In the genomic region with DNA sequence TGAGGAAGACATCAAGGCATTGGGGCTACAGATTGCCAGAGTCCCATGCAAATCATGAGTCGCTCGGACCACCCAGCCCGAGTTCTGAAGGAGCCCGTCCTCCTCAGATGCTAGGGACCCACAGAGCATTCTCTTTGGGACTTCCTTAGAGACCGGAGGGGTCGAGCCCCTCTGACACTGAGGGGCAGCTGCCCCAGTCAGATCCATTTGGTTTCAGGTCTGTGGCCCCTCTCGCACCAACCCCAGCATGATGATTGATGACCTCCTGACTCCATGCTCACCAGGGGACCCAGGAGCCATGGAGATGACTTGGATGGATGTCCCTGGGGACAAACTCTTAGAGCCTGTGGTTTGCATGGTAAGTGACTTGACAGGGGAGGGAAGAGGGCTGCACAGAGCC, we compare ENCODE assay signal across 26 cellular contexts. TPM values are rescaled to one million over a fixed set of nuclear protein-coding genes. Genes with fewer than 3 reads are reported as not detected.
DNase-seq lines count a peak whose midpoint lies in the region; ATAC-seq and TF ChIP-seq lines count a peak whose summit lies in the region.
"Had no signal": no experiment of that assay in that cellular context is flagged by ENCODE, and none has a peak within 500 bp of the region (broad histone marks: within the 10 kb centered on the region; RNA-seq: fewer than 3 reads in every experiment).

No MANE protein-coding gene starts in this region.

- peak overlapping the region; percentile 2 for H3K27ac ChIP-seq in psoas muscle
- H3K27ac ChIP-seq in vagina = no peak overlapping the region
- H3K27ac ChIP-seq: suprapubic skin had no signal

- ATAC-seq in activated CD8-positive, alpha-beta memory T cell treated with anti-CD3 and anti-CD28 coated beads, Interleukin-2, amount 10 ng/mL, durations not matched to agents 7 days and 5 days = no peak
- ATAC-seq in psoas muscle = no peak
- ATAC-seq: activated CD4-positive, CD25-positive, alpha-beta regulatory T cell treated with anti-CD3 and anti-CD28 coated beads, Interleukin-2, amount 50 U/mL, for 24 hours; HCT116; natural killer cell treated with Interleukin-12 subunit alpha and Interleukin-12 subunit beta and Interleukin-15 and Interleukin-18, amount 100 ng/mL, for 72 hours had no signal

- peaks cover 26% of the 10 kb centered on the region for H3K4me1 Mint-ChIP-seq in activated CD8-positive, alpha-beta memory T cell treated with anti-CD3 and anti-CD28 coated beads, Interleukin-2, amount 10 ng/mL, durations not matched to agents 7 days and 5 days

- H3K27ac Mint-ChIP-seq in activated CD8-positive, alpha-beta memory T cell treated with anti-CD3 and anti-CD28 coated beads, Interleukin-2, amount 10 ng/mL, durations not matched to agents 7 days and 5 days = peak overlapping the region; percentile 32
- H3K27ac Mint-ChIP-seq: CD4-positive, CD25-positive, alpha-beta regulatory T cell; natural killer cell treated with Interleukin-12 subunit alpha and Interleukin-12 subunit beta and Interleukin-15 and Interleukin-18, amount 100 ng/mL, for 72 hours had no signal

- no peak overlapping the region for H3K4me3 Mint-ChIP-seq in activated CD8-positive, alpha-beta memory T cell treated with anti-CD3 and anti-CD28 coated beads, Interleukin-2, amount 10 ng/mL, durations not matched to agents 7 days and 5 days
- H3K4me3 Mint-ChIP-seq: endodermal cell; natural killer cell treated with Interleukin-12 subunit alpha and Interleukin-12 subunit beta and Interleukin-15 and Interleukin-18, amount 100 ng/mL, for 72 hours had no signal

- H3K4me3 ChIP-seq in NB4 (ENCODE audit: low read depth, low read length) (no peak overlapping the region), psoas muscle (no peak overlapping the region), vagina (no peak overlapping the region)
- H3K4me3 ChIP-seq: suprapubic skin had no signal

- no peaks in the 10 kb centered on the region for H3K27me3 Mint-ChIP-seq in activated CD8-positive, alpha-beta memory T cell treated with anti-CD3 and anti-CD28 coated beads, Interleukin-2, amount 10 ng/mL, durations not matched to agents 7 days and 5 days
- H3K27me3 Mint-ChIP-seq: CD4-positive, CD25-positive, alpha-beta regulatory T cell; natural killer cell treated with Interleukin-12 subunit alpha and Interleukin-12 subunit beta and Interleukin-15 and Interleukin-18, amount 100 ng/mL, for 72 hours had no signal

- TF ChIP-seq CTCF in NB4 (IDR thresholded peaks at IDR 0.05; ENCODE audit: low read depth, low read length) (no peak), psoas muscle (IDR thresholded peaks at IDR 0.05) (no peak), vagina (IDR thresholded peaks at IDR 0.05) (no peak)

- H3K27me3 ChIP-seq in psoas muscle (ENCODE audit: insufficient read depth in 3 of 3, low read length in 2 of 3) = no peaks in the 10 kb centered on the region
- H3K27me3 ChIP-seq in vagina = no peaks in the 10 kb centered on the region
- H3K27me3 ChIP-seq: suprapubic skin had no signal

- intact Hi-C loops in psoas muscle (cut with DNase I) (no loop called here), vagina (cut with DNase I) (no loop called here)

- H3K9me3 ChIP-seq in psoas muscle = no peaks in the 10 kb centered on the region
- H3K9me3 ChIP-seq in vagina = no peaks in the 10 kb centered on the region
- H3K9me3 ChIP-seq: suprapubic skin had no signal

- TF ChIP-seq POLR2A in NB4 (IDR thresholded peaks at IDR 0.05; ENCODE audit: extremely low read depth, insufficient read length) = no peak
- TF ChIP-seq POLR2A in vagina (IDR thresholded peaks at IDR 0.05) = no peak

- peaks cover 47% of the 10 kb centered on the region for H3K36me3 Mint-ChIP-seq in activated CD8-positive, alpha-beta memory T cell treated with anti-CD3 and anti-CD28 coated beads, Interleukin-2, amount 10 ng/mL, durations not matched to agents 7 days and 5 days

- CTCF ChIA-PET in activated CD8-positive, alpha-beta memory T cell treated with anti-CD3 and anti-CD28 coated beads, Interleukin-2, amount 10 ng/mL, durations not matched to agents 7 days and 5 days (lab: Charles Lee) = interaction anchor here (1.3 kb wide), 1 partner anchor 17 kb away, joined by 4 read pairs; the partner anchor contains the start of genes COG8 and NIP7

- DNase-seq in activated CD8-positive, alpha-beta memory T cell treated with anti-CD3 and anti-CD28 coated beads, Interleukin-2, amount 10 ng/mL, durations not matched to agents 7 days and 5 days = no peak
- DNase-seq in activated CD8-positive, alpha-beta memory T cell treated with anti-CD3 and anti-CD28 coated beads, Interleukin-2, amount 50 U/mL, for 48 hours = no peak
- DNase-seq in NB4 (ENCODE audit: low read depth) (peak; percentile 46), psoas muscle (no peak), NCI-H146 treated with DMSO at 0.1 percent for 48 hours (lab: John Stamatoyannopoulos, UW; ENCODE audit: unreplicated experiment) (no peak), vagina (ENCODE audit: extremely low spot score in 2 of 2) (no peak)
- DNase-seq: 8988T; activated gamma-delta T cell; CD4-positive, CD25-positive, alpha-beta regulatory T cell; dermis blood vessel endothelial cell; DND-41; endodermal cell; GF-D8; Kasumi-1; NCI-H1436; NCI-H2081 treated with DMSO at 0.1 percent for 48 hours; NCI-H345; NCI-H69; SHP77; stimulated activated naive CD4-positive, alpha-beta T cell treated with Interleukin-2 at 50 U/mL for 16 hours; T-helper 2 cell had no signal

- H3K9me3 Mint-ChIP-seq in activated CD8-positive, alpha-beta memory T cell treated with anti-CD3 and anti-CD28 coated beads, Interleukin-2, amount 10 ng/mL, durations not matched to agents 7 days and 5 days (ENCODE audit: low read depth) = no peaks in the 10 kb centered on the region
- H3K9me3 Mint-ChIP-seq: CD4-positive, CD25-positive, alpha-beta regulatory T cell; endodermal cell; natural killer cell treated with Interleukin-12 subunit alpha and Interleukin-12 subunit beta and Interleukin-15 and Interleukin-18, amount 100 ng/mL, for 72 hours had no signal

- H3K36me3 ChIP-seq in psoas muscle (ENCODE audit: insufficient read depth in 1 of 2, low read depth in 1 of 2) (peaks cover 4 to 94% of the 10 kb centered on the region in 2 donors), vagina (peaks cover 0 to 80% of the 10 kb centered on the region in 2 donors)

- WGBS in psoas muscle, 3 donors = 83 to 87% (median 84%) methylated on average over 7 of the region's 7 CpGs

- peaks cover 44% of the 10 kb centered on the region for H3K4me1 ChIP-seq in psoas muscle
- peaks cover 40% of the 10 kb centered on the region for H3K4me1 ChIP-seq in vagina

RNA-seq across cellular contexts. Expression of gene PDF, which starts 8.0 kb away (rescaled TPM):
- total RNA-seq in activated CD8-positive, alpha-beta memory T cell treated with anti-CD3 and anti-CD28 coated beads, Interleukin-2, amount 10 ng/mL, durations not matched to agents 7 days and 5 days = 10 to 100 TPM; 18.3 to 21.3 TPM
- total RNA-seq in psoas muscle (10 to 100 TPM in 2 of 4 donors, 1 to 10 TPM in 2; 8.7 to 16.4 (median 11.0) TPM), vagina (44.9 TPM)
- polyA plus RNA-seq in psoas muscle = 10 to 100 TPM in 1 of 3 donors, 1 to 10 TPM in 2; 6.8 to 19.8 (median 7.8) TPM

RNA-seq across cellular contexts. Expression of gene VPS4A, which starts 11.2 kb away (rescaled TPM):
- total RNA-seq in activated CD8-positive, alpha-beta memory T cell treated with anti-CD3 and anti-CD28 coated beads, Interleukin-2, amount 10 ng/mL, durations not matched to agents 7 days and 5 days = 10 to 100 TPM; 31.5 to 38.9 TPM
- total RNA-seq in psoas muscle (10 to 100 TPM; 46.2 to 60.6 (median 55.5) TPM), vagina (27.7 TPM)
- 10 to 100 TPM; 38.1 to 76.2 (median 56.5) TPM for polyA plus RNA-seq in psoas muscle

RNA-seq across cellular contexts. Expression of gene COG8, which starts 17.0 kb away (rescaled TPM):
- 10 to 100 TPM; 27.6 to 32.7 TPM for total RNA-seq in activated CD8-positive, alpha-beta memory T cell treated with anti-CD3 and anti-CD28 coated beads, Interleukin-2, amount 10 ng/mL, durations not matched to agents 7 days and 5 days
- total RNA-seq in psoas muscle = 10 to 100 TPM; 28.3 to 36.5 (median 35.4) TPM
- polyA plus RNA-seq in psoas muscle = 10 to 100 TPM; 16.7 to 25.3 (median 22.6) TPM
- total RNA-seq in vagina = 46.2 TPM

RNA-seq across cellular contexts. Expression of gene NIP7, which starts 17.2 kb away (rescaled TPM):
- 10 to 100 TPM; 36.2 to 48.8 TPM for total RNA-seq in activated CD8-positive, alpha-beta memory T cell treated with anti-CD3 and anti-CD28 coated beads, Interleukin-2, amount 10 ng/mL, durations not matched to agents 7 days and 5 days
- total RNA-seq in psoas muscle (10 to 100 TPM; 12.8 to 24.8 (median 16.6) TPM), vagina (15.2 TPM)
- polyA plus RNA-seq in psoas muscle = 10 to 100 TPM in 2 of 3 donors, 1 to 10 TPM in 1; 9.2 to 21.1 (median 15.6) TPM

RNA-seq across cellular contexts. Expression of gene TMED6, which starts 29.2 kb away (rescaled TPM):
- total RNA-seq in activated CD8-positive, alpha-beta memory T cell treated with anti-CD3 and anti-CD28 coated beads, Interleukin-2, amount 10 ng/mL, durations not matched to agents 7 days and 5 days = 1 to 10 TPM; 1.5 TPM
- total RNA-seq in psoas muscle (under 1 TPM in 2 of 4 donors, not detected in 2; 0.26 to 0.34 TPM), vagina (not detected)
- polyA plus RNA-seq in psoas muscle = under 1 TPM in 2 of 3 donors, not detected in 1; 0.09 to 0.13 TPM
- total RNA-seq: renal cortical epithelial cell had no signal
